1 cellular context compared by ENCODE assay signal in genomic region chr16:30378236-30379164, GRCh38.
TF ChIP-seq lines count a peak whose summit lies in the region.

No MANE protein-coding gene starts in this region.

TF ChIP-seq in K562, 482 proteins besides CTCF, POLR2A, EP300 and RAD21 (continued from another document and continues in another):
- TF ChIP-seq ZBTB40 (IDR thresholded peaks at IDR 0.05) (no peak), ZBTB40 (CRISPR knock-in tag; IDR thresholded peaks at IDR 0.05) (no peak), HOXB6 (CRISPR knock-in tag; IDR thresholded peaks at IDR 0.05; ENCODE audit: borderline replicate concordance) (no peak), ZKSCAN3 (CRISPR knock-in tag; IDR thresholded peaks at IDR 0.05) (no peak), RBM34 (IDR thresholded peaks at IDR 0.05; ENCODE audit: borderline replicate concordance, insufficient read depth, low read length) (no peak), FOXP4 (CRISPR knock-in tag; IDR thresholded peaks at IDR 0.05; ENCODE audit: borderline replicate concordance) (0 out of 2 replicates have a peak, but pooled peaks have one; percentile 23), NEUROD1 (IDR thresholded peaks at IDR 0.05; ENCODE audit: borderline replicate concordance, low read depth, low read length, partially characterized antibody) (peak; percentile 7), SIN3B (IDR thresholded peaks at IDR 0.05; ENCODE audit: low read depth) (no peak; the same call in 1 of the 2 replicates), RBM25 (IDR thresholded peaks at IDR 0.05; ENCODE audit: low read depth, low read length, severe bottlenecking) (peak; percentile 17), SNRNP70 (optimal IDR thresholded peaks at IDR 0.05; ENCODE audit: low read depth, low read length) (no peak), ZSCAN32 (CRISPR knock-in tag; IDR thresholded peaks at IDR 0.05) (0 out of 2 replicates have a peak, but pooled peaks have one; percentile 21), MBD2 (IDR thresholded peaks at IDR 0.05; ENCODE audit: borderline replicate concordance, low read depth) (peak; percentile 41; the same call in 1 of the 2 replicates), PHF8 (IDR thresholded peaks at IDR 0.05; ENCODE audit: borderline replicate concordance, low read length) (peak; percentile 73; the same call in 1 of the 2 replicates), ARID1B (IDR thresholded peaks at IDR 0.05) (peak; percentile 14; the same call in 1 of the 2 replicates), TSHZ1 (CRISPR knock-in tag; IDR thresholded peaks at IDR 0.05) (no peak), ZNF165 (CRISPR knock-in tag; IDR thresholded peaks at IDR 0.05; ENCODE audit: borderline replicate concordance) (0 out of 2 replicates have a peak, but pooled peaks have one; percentile 32), HES1 (IDR thresholded peaks at IDR 0.05; ENCODE audit: low read depth) (no peak), MLX (CRISPR knock-in tag; conservative IDR thresholded peaks at IDR 0.05) (0 out of 4 replicates have a peak, but pooled peaks of 1 of the 2 experiments have one; percentile 31), ZBTB26 (CRISPR knock-in tag; IDR thresholded peaks at IDR 0.05) (0 out of 2 replicates have a peak, but pooled peaks have one; percentile 45), ILK (tag; IDR thresholded peaks at IDR 0.05; ENCODE audit: borderline replicate concordance, low read depth) (no peak), RFX5 (IDR thresholded peaks at IDR 0.05; ENCODE audit: low read depth, low read length) (no peak), SMARCC2 (IDR thresholded peaks at IDR 0.05; ENCODE audit: low read depth) (no peak), ZNF830 (CRISPR knock-in tag; IDR thresholded peaks at IDR 0.05) (no peak), RAD51 (IDR thresholded peaks at IDR 0.05; ENCODE audit: borderline replicate concordance, low read depth) (no peak), ZNF518B (CRISPR knock-in tag; IDR thresholded peaks at IDR 0.05) (no peak), MYC (IDR thresholded peaks at IDR 0.05; ENCODE audit: low read depth, low read length) (0 out of 2 replicates have a peak, but pooled peaks have one; percentile 39), MYC (CRISPR knock-in tag; IDR thresholded peaks at IDR 0.05; ENCODE audit: borderline replicate concordance, low read depth) (no peak), CREBBP (IDR thresholded peaks at IDR 0.05; ENCODE audit: low read depth, low read length) (no peak), MTF1 (CRISPR knock-in tag; IDR thresholded peaks at IDR 0.05; ENCODE audit: borderline replicate concordance) (no peak), HNRNPK (IDR thresholded peaks at IDR 0.05; ENCODE audit: low read depth, low read length, poor library complexity, severe bottlenecking) (no peak), ERF (CRISPR knock-in tag; IDR thresholded peaks at IDR 0.05) (peak; percentile 93), CBFB (CRISPR knock-in tag; IDR thresholded peaks at IDR 0.05) (peak; percentile 38; the same call in 1 of the 2 replicates), HNRNPUL1 (IDR thresholded peaks at IDR 0.05; ENCODE audit: low read length) (no peak), ZNF551 (CRISPR knock-in tag; IDR thresholded peaks at IDR 0.05) (no peak), SREBF2 (CRISPR knock-in tag; IDR thresholded peaks at IDR 0.05) (0 out of 2 replicates have a peak, but pooled peaks have one; percentile 44)
